In the genomic region with DNA sequence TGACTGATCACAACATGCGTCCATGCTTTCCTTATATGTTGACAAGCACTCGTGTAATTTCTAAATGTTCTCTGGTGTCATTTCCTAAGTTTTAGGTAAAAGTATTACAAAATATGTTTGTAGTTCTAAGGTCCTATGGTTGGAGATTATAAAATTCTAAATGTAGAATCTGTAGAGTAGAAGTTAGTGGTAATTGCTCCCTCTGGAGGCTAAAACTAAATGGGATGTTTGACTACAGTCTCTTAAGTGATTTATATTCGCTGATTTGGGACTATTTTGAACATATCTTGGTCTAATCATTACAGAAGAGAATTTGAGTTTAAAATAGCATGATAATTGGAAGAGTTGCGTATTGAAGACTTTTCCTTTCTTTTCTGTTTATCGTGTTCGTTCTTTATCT, we compare ENCODE assay signal across 13 cellular contexts.
DNase-seq lines count a peak whose midpoint lies in the region; FAIRE-seq and TF ChIP-seq lines count a peak whose summit lies in the region.
"Had no signal": no experiment of that assay in that cellular context is flagged by ENCODE, and none has a peak within 500 bp of the region (broad histone marks: within the 10 kb centered on the region; RNA-seq: fewer than 3 reads in every experiment).

No MANE protein-coding gene starts in this region.

- peak; percentile 16 for TF ChIP-seq CTCF in D721Med (IDR thresholded peaks at IDR 0.05; ENCODE audit: insufficient read depth, missing control alignments)
- TF ChIP-seq CTCF in LNCaP clone FGC (IDR thresholded peaks at IDR 0.05; ENCODE audit: control insufficient read depth, extremely low read depth, insufficient read depth), result peak; percentile 24; the same call in 1 of the 2 replicates
- peak; percentile 34 for TF ChIP-seq CTCF in osteocyte (IDR thresholded peaks at IDR 0.05)
- TF ChIP-seq CTCF in uterus (IDR thresholded peaks at IDR 0.05), result no peak

- peaks cover 18% of the 10 kb centered on the region for H3K36me3 Mint-ChIP-seq in osteocyte (ENCODE audit: unreplicated experiment)

- DNase-seq in D721Med (ENCODE audit: insufficient read length, low spot score) (no peak), LNCaP clone FGC (ENCODE audit: low read depth) (no peak), dermis blood vessel endothelial cell (peak; percentile 58), osteocyte (ENCODE audit: extremely low spot score, unreplicated experiment) (no peak), uterus (no peak), mesenteric fat pad (ENCODE audit: low spot score) (no peak)
- DNase-seq in activated CD8-positive, alpha-beta memory T cell treated with anti-CD3 and anti-CD28 coated beads, Interleukin-2, amount 50 U/mL, for 48 hours, result no peak
- DNase-seq: activated CD4-positive, alpha-beta T cell treated with anti-CD3 and anti-CD28 coated beads for 4 hours; activated T-cell treated with anti-CD3 and anti-CD28 coated beads, Interleukin-2, amount 50 U/mL, for 48 hours; GOT3; NCI-H1436; T-cell had no signal

- H3K9me3 Mint-ChIP-seq in osteocyte (ENCODE audit: unreplicated experiment), result no peaks in the 10 kb centered on the region

- intact Hi-C loops in uterus (cut with DNase I; ENCODE audit: low total_unique reads), result no loop called here

- H3K27me3 Mint-ChIP-seq in osteocyte (ENCODE audit: unreplicated experiment), result no peaks in the 10 kb centered on the region
- H3K27me3 Mint-ChIP-seq: T-cell had no signal

- H3K4me3 Mint-ChIP-seq in osteocyte (ENCODE audit: unreplicated experiment), result no peak overlapping the region
- H3K4me3 Mint-ChIP-seq: T-cell had no signal

- FAIRE-seq in D721Med (lab: Jason Lieb, UNC), result no peak

- H3K4me3 ChIP-seq in LNCaP clone FGC (ENCODE audit: low read depth, low read length) (no peak overlapping the region), uterus (no peak overlapping the region)
- H3K4me3 ChIP-seq: ascending aorta had no signal

- H3K27ac Mint-ChIP-seq in osteocyte (ENCODE audit: unreplicated experiment), result no peak overlapping the region
- H3K27ac Mint-ChIP-seq: T-cell had no signal

- no peak overlapping the region for H3K27ac ChIP-seq in uterus
- H3K27ac ChIP-seq: ascending aorta had no signal

- no peaks in the 10 kb centered on the region for H3K27me3 ChIP-seq in uterus
- H3K27me3 ChIP-seq: ascending aorta had no signal

- H3K4me1 Mint-ChIP-seq in osteocyte (ENCODE audit: unreplicated experiment), result no peaks in the 10 kb centered on the region

- no peak for TF ChIP-seq POLR2A in uterus (IDR thresholded peaks at IDR 0.05)

- peaks cover 0 to 4% of the 10 kb centered on the region in 2 donors for H3K36me3 ChIP-seq in uterus

- no peaks in the 10 kb centered on the region for H3K9me3 ChIP-seq in uterus
- H3K9me3 ChIP-seq: ascending aorta had no signal

- H3K4me1 ChIP-seq in uterus, result no peaks in the 10 kb centered on the region
- H3K4me1 ChIP-seq: ascending aorta had no signal

Comparison
In these comparisons a context has a peak if more than half of its experiments do, and no peak if none do; other contexts are left out.
1. CTCF ChIP-seq: peak in D721Med (single experiment), LNCaP clone FGC (single experiment) and osteocyte (single experiment); none in uterus (0 of 4).